20 cellular contexts compared by ENCODE assay signal in the genomic region with DNA sequence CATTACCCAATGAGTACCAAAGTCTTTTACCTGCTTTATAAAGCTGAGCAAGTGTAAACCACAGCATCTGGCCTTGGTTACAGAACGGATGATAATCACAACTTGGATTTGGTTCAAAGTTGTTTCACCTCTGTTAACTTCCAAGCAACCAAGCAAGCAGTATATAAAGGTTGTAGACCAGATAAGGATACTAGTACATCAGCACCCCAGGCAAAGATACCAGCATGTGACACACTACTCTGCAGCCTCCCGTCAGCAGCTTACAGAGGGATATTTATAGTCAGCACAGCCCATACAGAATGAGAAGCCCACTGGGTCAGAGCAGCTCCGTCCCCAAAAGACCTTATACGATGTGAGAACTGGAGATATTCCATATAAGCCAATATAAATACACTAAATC.
DNase-seq lines count a peak whose midpoint lies in the region; ATAC-seq, FAIRE-seq and TF ChIP-seq lines count a peak whose summit lies in the region.
"Had no signal": no experiment of that assay in that cellular context is flagged by ENCODE, and none has a peak within 500 bp of the region (broad histone marks: within the 10 kb centered on the region; RNA-seq: fewer than 3 reads in every experiment).

No MANE protein-coding gene starts in this region.

- TF ChIP-seq RAD21 in K562 (CRISPR knock-in tag; conservative IDR thresholded peaks at IDR 0.05 in 1 of 2, IDR thresholded peaks at IDR 0.05 in 1 of 2) = no peak

- H3K4me2 ChIP-seq in BLaER1 treated with 17β-estradiol and CSF1 and Interleukin-3, amounts not matched to agents 10 nM and 100 nM = peak overlapping the region in 6 of 11 experiments; percentile 28 to 83 (median 78); a peak in 13 of 22 replicates
- no peak overlapping the region for H3K4me2 ChIP-seq in K562 (ENCODE audit: insufficient read depth, low read length)
- H3K4me2 ChIP-seq: A549 had no signal

- CTCF ChIA-PET in K562 (lab: Yijun Ruan, JAX; ENCODE audit: low intra/inter-chr PET ratio) (no interaction called here), A673 (lab: Charles Lee) (no interaction called here)

- TF ChIP-seq CTCF in K562 (IDR thresholded peaks at IDR 0.05 in 2 of 3, conservative IDR thresholded peaks at IDR 0.05 in 1 of 3; ENCODE audit: insufficient read depth in 2 of 3, low read depth in 1 of 3, low read length in 3 of 3) (no peak), left ventricle myocardium inferior (IDR thresholded peaks at IDR 0.05; ENCODE audit: borderline replicate concordance) (no peak), A673 (conservative IDR thresholded peaks at IDR 0.05; ENCODE audit: low read depth, low read length) (no peak)

- peak; percentile 3 for DNase-seq in OCI-M1 (lab: John Stamatoyannopoulos, UW)
- no peak for DNase-seq in K562 (ENCODE audit: extremely low read depth in 1 of 4, low spot score in 3 of 4)
- peak; percentile 21 for DNase-seq in left ventricle myocardium inferior
- DNase-seq in NCI-H2081 (lab: John Stamatoyannopoulos, UW) = no peak
- no peak for DNase-seq in A673 (ENCODE audit: low spot score)
- DNase-seq: CD4-positive, alpha-beta T cell; COR-L47; DMS79; H7; Kasumi-1; NCI-H1048; NCI-H1436; NCI-H187 treated with DMSO at 0.1 percent for 48 hours; NCI-H510A; NCI-H748 treated with DMSO at 0.1 percent for 48 hours had no signal

- H3K36me3 ChIP-seq in BLaER1 treated with 17β-estradiol and CSF1 and Interleukin-3, amounts not matched to agents 10 nM and 100 nM = no peaks in the 10 kb centered on the region; a peak in 1 of 22 replicates
- H3K36me3 ChIP-seq in K562 (ENCODE audit: control insufficient read depth, insufficient read depth, low read length) (no peaks in the 10 kb centered on the region), left ventricle myocardium inferior (no peaks in the 10 kb centered on the region), A673 (ENCODE audit: insufficient read depth, low read length, poor library complexity, severe bottlenecking) (no peaks in the 10 kb centered on the region)

- in situ Hi-C loops in K562 (cut with MboI) = no loop called here

- POLR2A ChIA-PET in K562 (lab: Yijun Ruan, JAX) = interaction anchor here (0.8 kb wide), 1 partner anchor 292 kb away, joined by 4 read pairs; no protein-coding TSS in a partner anchor
- POLR2A ChIA-PET in A673 (lab: Charles Lee; ENCODE audit: low non-redundant PET) = no interaction called here

- intact Hi-C loops in K562 (cut with micrococcal nuclease) (no loop called here), left ventricle myocardium inferior (cut with micrococcal nuclease) (no loop called here), A673 (cut with micrococcal nuclease; ENCODE audit: unreplicated experiment) (no loop called here)

- H3K9me3 ChIP-seq in BLaER1 treated with 17β-estradiol and CSF1 and Interleukin-3, amounts not matched to agents 10 nM and 100 nM (replicated peaks in 1 of 11) = peaks cover 0 to 2% (median 0%) of the 10 kb centered on the region in 11 experiments; a peak in 4 of 22 replicates
- H3K9me3 ChIP-seq in K562 (replicated peaks; ENCODE audit: control insufficient read depth, insufficient read depth, low read depth, low read length) (no peaks in the 10 kb centered on the region), left ventricle myocardium inferior (replicated peaks) (peaks cover under 1% of the 10 kb centered on the region), A673 (ENCODE audit: low read depth, low read length, poor library complexity, severe bottlenecking) (no peaks in the 10 kb centered on the region)
- H3K9me3 ChIP-seq: A549 had no signal

- H2AFZ ChIP-seq in K562 (ENCODE audit: low read depth, low read length) = no peak overlapping the region

- no peaks in the 10 kb centered on the region for H3K9me1 ChIP-seq in K562 (ENCODE audit: control insufficient read depth, insufficient read depth, low read length)

- peak overlapping the region in 2 of 11 experiments; percentile 41 to 69; a peak in 3 of 22 replicates for H3K9ac ChIP-seq in BLaER1 treated with 17β-estradiol and CSF1 and Interleukin-3, amounts not matched to agents 10 nM and 100 nM
- no peak overlapping the region for H3K9ac ChIP-seq in K562 (ENCODE audit: insufficient read depth in 1 of 2, low read depth in 2 of 2, low read length in 2 of 2)

- FAIRE-seq in K562 (lab: Jason Lieb, UNC) = no peak
- FAIRE-seq: A549 had no signal

- peaks cover 0 to 33% (median 22%) of the 10 kb centered on the region in 10 experiments; a peak in 16 of 20 replicates for H3K4me1 ChIP-seq in BLaER1 treated with 17β-estradiol and CSF1 and Interleukin-3, amounts not matched to agents 10 nM and 100 nM
- H3K4me1 ChIP-seq in K562 (replicated peaks in 1 of 2; ENCODE audit: control insufficient read depth in 2 of 2, insufficient read depth in 2 of 2, low read length in 2 of 2) (no peaks in the 10 kb centered on the region; a peak in 1 of 5 replicates), left ventricle myocardium inferior (peaks cover 10% of the 10 kb centered on the region), A673 (ENCODE audit: insufficient read depth, low read length, poor library complexity, severe bottlenecking) (no peaks in the 10 kb centered on the region)
- H3K4me1 ChIP-seq: A549 had no signal

- H4K20me1 ChIP-seq in BLaER1 treated with 17β-estradiol and CSF1 and Interleukin-3, amounts not matched to agents 10 nM and 100 nM = no peaks in the 10 kb centered on the region
- H4K20me1 ChIP-seq in K562 (replicated peaks; ENCODE audit: control insufficient read depth, insufficient read depth, low read length) = no peaks in the 10 kb centered on the region

- H3K27ac ChIP-seq in BLaER1 treated with 17β-estradiol and CSF1 and Interleukin-3, amounts not matched to agents 10 nM and 100 nM = peak overlapping the region in 6 of 11 experiments; percentile 24 to 88 (median 72); a peak in 9 of 22 replicates
- H3K27ac ChIP-seq in K562 (ENCODE audit: extremely low read depth, low read depth, low read length) = no peak overlapping the region
- peak overlapping the region; percentile 50 for H3K27ac ChIP-seq in left ventricle myocardium inferior (replicated peaks)
- H3K27ac ChIP-seq in A673 (ENCODE audit: low read depth, low read length, poor library complexity, severe bottlenecking) = no peak overlapping the region
- H3K27ac ChIP-seq: A549 had no signal

- BruUV-seq in K562 (replicated peaks; lab: Mats Ljungman, UMichigan) = no TSS peak
- no TSS peak for BruUV-seq in A673 (replicated peaks; lab: Mats Ljungman, UMichigan)

- no peak for TF ChIP-seq EP300 in K562 (IDR thresholded peaks at IDR 0.05; ENCODE audit: low read length)

- no peak overlapping the region for H3K4me3 ChIP-seq in BLaER1 treated with 17β-estradiol and CSF1 and Interleukin-3, amounts not matched to agents 10 nM and 100 nM
- H3K4me3 ChIP-seq in K562 (no peak overlapping the region), left ventricle myocardium inferior (no peak overlapping the region), A673 (ENCODE audit: low read depth, low read length, poor library complexity, severe bottlenecking) (no peak overlapping the region)
- H3K4me3 ChIP-seq: A549 had no signal

- no peaks in the 10 kb centered on the region for H3K27me3 ChIP-seq in BLaER1 treated with 17β-estradiol and CSF1 and Interleukin-3, amounts not matched to agents 10 nM and 100 nM
- H3K27me3 ChIP-seq in K562 (ENCODE audit: control insufficient read depth in 2 of 2, insufficient read depth in 2 of 2, low read length in 2 of 2) (no peaks in the 10 kb centered on the region), left ventricle myocardium inferior (ENCODE audit: low read depth) (no peaks in the 10 kb centered on the region), A673 (replicated peaks; ENCODE audit: insufficient read depth, low read depth, low read length, poor library complexity) (no peaks in the 10 kb centered on the region)

- 0% methylated on average over 4 of the region's 4 CpGs for WGBS in K562 (ENCODE audit: insufficient coverage, low coverage, missing lambda C conversion rate)

- no peaks in the 10 kb centered on the region for H3K79me2 ChIP-seq in K562 (ENCODE audit: control insufficient read depth, insufficient read depth, low read length)

- no peak for TF ChIP-seq POLR2A in K562 (conservative IDR thresholded peaks at IDR 0.05)

- no peak for ATAC-seq in K562
- no peak for ATAC-seq in HG03025 (IDR thresholded peaks at IDR 0.05; ENCODE audit: low FRiP score, unreplicated experiment)
- ATAC-seq in HG03175 (IDR thresholded peaks at IDR 0.05; ENCODE audit: unreplicated experiment) = no peak
- ATAC-seq: A549, Panc1 had no signal

TF ChIP-seq in K562, 482 proteins besides CTCF, POLR2A, EP300 and RAD21 (continues in another document):
- no peak for TF ChIP-seq ZNF354B (CRISPR knock-in tag; IDR thresholded peaks at IDR 0.05)
- TF ChIP-seq, protein P1, sequence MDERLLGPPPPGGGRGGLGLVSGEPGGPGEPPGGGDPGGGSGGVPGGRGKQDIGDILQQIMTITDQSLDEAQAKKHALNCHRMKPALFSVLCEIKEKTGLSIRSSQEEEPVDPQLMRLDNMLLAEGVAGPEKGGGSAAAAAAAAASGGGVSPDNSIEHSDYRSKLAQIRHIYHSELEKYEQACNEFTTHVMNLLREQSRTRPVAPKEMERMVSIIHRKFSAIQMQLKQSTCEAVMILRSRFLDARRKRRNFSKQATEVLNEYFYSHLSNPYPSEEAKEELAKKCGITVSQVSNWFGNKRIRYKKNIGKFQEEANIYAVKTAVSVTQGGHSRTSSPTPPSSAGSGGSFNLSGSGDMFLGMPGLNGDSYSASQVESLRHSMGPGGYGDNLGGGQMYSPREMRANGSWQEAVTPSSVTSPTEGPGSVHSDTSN (CRISPR knock-in tag; IDR thresholded peaks at IDR 0.05; ENCODE audit: low read depth) = no peak
- TF ChIP-seq, protein P1 (tag; conservative IDR thresholded peaks at IDR 0.05; ENCODE audit: low read depth) = peak; percentile 59
- 0 out of 2 replicates have a peak, but pooled peaks have one; percentile 18 for TF ChIP-seq ATF7 (IDR thresholded peaks at IDR 0.05)
- TF ChIP-seq MEIS2 (IDR thresholded peaks at IDR 0.05; ENCODE audit: partially characterized antibody) = peak; percentile 52
- no peak for TF ChIP-seq ZNF263 (CRISPR knock-in tag; IDR thresholded peaks at IDR 0.05; ENCODE audit: borderline replicate concordance)

Comparison
In these comparisons a context has a peak if more than half of its experiments do, and no peak if none do; other contexts are left out.
1. H3K27ac ChIP-seq: peak in BLaER1 treated with 17β-estradiol and CSF1 and Interleukin-3, amounts not matched to agents 10 nM and 100 nM (6 of 11) and left ventricle myocardium inferior (single experiment); none in K562 (single experiment) and A673 (single experiment).
2. DNase-seq: peak in OCI-M1 (single experiment) and left ventricle myocardium inferior (single experiment); none in K562 (0 of 4), NCI-H2081 (0 of 2) and A673 (single experiment).